28 cellular contexts compared by ENCODE assay signal in genomic region chr3:56369914-56370313, GRCh38.
"Had no signal": no experiment of that assay in that cellular context is flagged by ENCODE, and none has a peak within 500 bp of the region (broad histone marks: within the 10 kb centered on the region; RNA-seq: fewer than 3 reads in every experiment).

No MANE protein-coding gene starts in this region.

- H3K36me3 ChIP-seq: esophagus muscularis mucosa, heart right ventricle, left ventricle myocardium inferior, right lobe of liver, thyroid gland, upper lobe of left lung had no signal

- H3K27me3 ChIP-seq: esophagus muscularis mucosa, heart right ventricle, right lobe of liver, thyroid gland, upper lobe of left lung had no signal

- H3K4me1 ChIP-seq: esophagus muscularis mucosa, heart right ventricle, left ventricle myocardium inferior, thyroid gland, upper lobe of left lung had no signal

- ATAC-seq: activated CD8-positive, alpha-beta T cell treated with anti-CD3 and anti-CD28 coated beads for 36 hours; activated naive CD8-positive, alpha-beta T cell treated with anti-CD3 and anti-CD28 coated beads, Interleukin-2, amount 50 U/mL, for 24 hours; effector memory CD8-positive, alpha-beta T cell; heart right ventricle; mucosa of descending colon; natural killer cell treated with Interleukin-12 subunit alpha and Interleukin-12 subunit beta and Interleukin-15 and Interleukin-18, amount 100 ng/mL, for 72 hours had no signal

- H3K36me3 Mint-ChIP-seq: activated naive CD4-positive, alpha-beta T cell treated with anti-CD3 and anti-CD28 coated beads, Interleukin-2, amount 50 U/mL, for 24 hours; natural killer cell treated with Interleukin-12 subunit alpha and Interleukin-12 subunit beta and Interleukin-15 and Interleukin-18, amount 100 ng/mL, for 72 hours had no signal

- H3K4me3 ChIP-seq: coronary artery, esophagus muscularis mucosa, heart right ventricle, left ventricle myocardium inferior, lung, mucosa of descending colon, right lobe of liver, skin epidermis, thyroid gland, upper lobe of left lung had no signal

- H3K9me3 Mint-ChIP-seq: activated CD8-positive, alpha-beta T cell treated with anti-CD3 and anti-CD28 coated beads for 36 hours; activated naive CD8-positive, alpha-beta T cell treated with anti-CD3 and anti-CD28 coated beads, Interleukin-2, amount 50 U/mL, for 24 hours; activated T-helper 2 cell treated with anti-CD3 and anti-CD28 coated beads, Interferon-gamma antibody, Interleukin-2, Interleukin-4, amounts not matched to agents 10 μg/mL and 5 μg/mL and 100 μg/mL, durations not matched to agents 14 hours and 24 hours and 36 hours; natural killer cell treated with Interleukin-12 subunit alpha and Interleukin-12 subunit beta and Interleukin-15 and Interleukin-18, amount 100 ng/mL, for 72 hours; stimulated activated naive CD8-positive, alpha-beta T cell treated with anti-CD3 and anti-CD28 coated beads, Interleukin-15, Interleukin-2, amounts not matched to agents 100 ng/mL and 50 ng/mL, for 24 hours; T-helper 1 cell treated with Interleukin-12 subunit alpha and Interleukin-12 subunit beta and Interleukin-4 antibody, amounts not matched to agents 30 μg/mL and 1 μg/mL, for 36 hours had no signal

- H3K27ac ChIP-seq: coronary artery, esophagus muscularis mucosa, heart right ventricle, left ventricle myocardium inferior, right lobe of liver, skin epidermis, thyroid gland, upper lobe of left lung had no signal

- H3K4me1 Mint-ChIP-seq: activated naive CD4-positive, alpha-beta T cell treated with anti-CD3 and anti-CD28 coated beads, Interleukin-2, amount 50 U/mL, for 24 hours; activated naive CD8-positive, alpha-beta T cell treated with anti-CD3 and anti-CD28 coated beads, Interleukin-2, amount 50 U/mL, for 24 hours had no signal

- H3K27ac Mint-ChIP-seq: activated CD8-positive, alpha-beta T cell treated with anti-CD3 and anti-CD28 coated beads for 36 hours; activated naive CD4-positive, alpha-beta T cell treated with anti-CD3 and anti-CD28 coated beads, Interleukin-2, amount 50 U/mL, for 24 hours; activated naive CD8-positive, alpha-beta T cell treated with anti-CD3 and anti-CD28 coated beads, Interleukin-2, amount 50 U/mL, for 24 hours; activated T-helper 2 cell treated with anti-CD3 and anti-CD28 coated beads, Interferon-gamma antibody, Interleukin-2, Interleukin-4, amounts not matched to agents 10 μg/mL and 5 μg/mL and 100 μg/mL, durations not matched to agents 14 hours and 24 hours and 36 hours; effector memory CD8-positive, alpha-beta T cell; natural killer cell treated with Interleukin-12 subunit alpha and Interleukin-12 subunit beta and Interleukin-15 and Interleukin-18, amount 100 ng/mL, for 72 hours; stimulated activated naive CD8-positive, alpha-beta T cell treated with anti-CD3 and anti-CD28 coated beads, Interleukin-15, Interleukin-2, amounts not matched to agents 100 ng/mL and 50 ng/mL, for 24 hours; T-helper 1 cell treated with Interleukin-12 subunit alpha and Interleukin-12 subunit beta and Interleukin-4 antibody, amounts not matched to agents 30 μg/mL and 1 μg/mL, for 36 hours had no signal

- H3K9me3 ChIP-seq: esophagus muscularis mucosa, heart right ventricle, left ventricle myocardium inferior, mucosa of descending colon, right lobe of liver, thyroid gland, upper lobe of left lung had no signal

- H3K4me3 Mint-ChIP-seq: activated CD8-positive, alpha-beta T cell treated with anti-CD3 and anti-CD28 coated beads for 36 hours; activated naive CD4-positive, alpha-beta T cell treated with anti-CD3 and anti-CD28 coated beads, Interleukin-2, amount 50 U/mL, for 24 hours; activated naive CD8-positive, alpha-beta T cell treated with anti-CD3 and anti-CD28 coated beads, Interleukin-2, amount 50 U/mL, for 24 hours; effector memory CD8-positive, alpha-beta T cell; natural killer cell treated with Interleukin-12 subunit alpha and Interleukin-12 subunit beta and Interleukin-15 and Interleukin-18, amount 100 ng/mL, for 72 hours; stimulated activated naive CD8-positive, alpha-beta T cell treated with anti-CD3 and anti-CD28 coated beads, Interleukin-15, Interleukin-2, amounts not matched to agents 100 ng/mL and 50 ng/mL, for 24 hours; T-helper 1 cell treated with Interleukin-12 subunit alpha and Interleukin-12 subunit beta and Interleukin-4 antibody, amounts not matched to agents 30 μg/mL and 1 μg/mL, for 36 hours had no signal

- DNase-seq: activated CD4-positive, alpha-beta T cell treated with anti-CD3 and anti-CD28 coated beads, Interleukin-2, amount 50 U/mL, for 1 hour; activated CD4-positive, CD25-positive, alpha-beta regulatory T cell treated with anti-CD3 and anti-CD28 coated beads, Interleukin-2, amount 50 U/mL, for 72 hours; activated CD8-positive, alpha-beta T cell treated with anti-CD3 and anti-CD28 coated beads for 36 hours; activated naive CD8-positive, alpha-beta T cell treated with anti-CD3 and anti-CD28 coated beads, Interleukin-2, amount 50 U/mL, for 24 hours; activated T-cell treated with anti-CD3 and anti-CD28 coated beads, Interleukin-2, amount 50 U/mL, for 48 hours; cerebellar nuclear complex; effector memory CD8-positive, alpha-beta T cell; foreskin melanocyte; heart right ventricle; kidney glomerular epithelial cell; left ventricle myocardium inferior; mucosa of descending colon; right lobe of liver; stimulated activated CD4-positive, alpha-beta T cell treated with anti-CD3 and anti-CD28 coated beads, Interleukin-12 subunit alpha, Interleukin-12 subunit beta, amount 100 ng/mL, for 4 hours; stimulated activated CD4-positive, alpha-beta T cell treated with anti-CD3 and anti-CD28 coated beads, Interleukin-4, amount 100 ng/mL, for 1 hour; SW 1271; T-helper 9 cell; thyroid gland; upper lobe of left lung had no signal
